10 cellular contexts compared by ENCODE assay signal in genomic region chr20:10578607-10579006, GRCh38.
A peak's percentile ranks its signal among the peaks of the same experiment; 100 is the strongest.
DNase-seq lines count a peak whose midpoint lies in the region; ATAC-seq lines count a peak whose summit lies in the region.
"Had no signal": no experiment of that assay in that cellular context is flagged by ENCODE, and none has a peak within 500 bp of the region (broad histone marks: within the 10 kb centered on the region; RNA-seq: fewer than 3 reads in every experiment).

No MANE protein-coding gene starts in this region.

- ATAC-seq in GM19452 (IDR thresholded peaks at IDR 0.05; ENCODE audit: unreplicated experiment): peak; percentile 77
- ATAC-seq in sciatic nerve: no peak
- ATAC-seq in HG02763 (IDR thresholded peaks at IDR 0.05; ENCODE audit: unreplicated experiment): no peak

- DNase-seq in A172 (ENCODE audit: low spot score) (peak; percentile 93), NCI-H2029 (lab: John Stamatoyannopoulos, UW) (peak; percentile 70), dermis blood vessel endothelial cell (peak; percentile 51), sciatic nerve (ENCODE audit: low spot score) (no peak), GF-D8 (lab: John Stamatoyannopoulos, UW) (no peak), inferior parietal cortex (ENCODE audit: extremely low spot score) (no peak)
- DNase-seq: BE2C, sigmoid colon had no signal

- intact Hi-C loops in sciatic nerve (cut with DNase I): no loop called here

Comparison
In these comparisons a context has a peak if more than half of its experiments do, and no peak if none do; other contexts are left out.
1. DNase-seq: peak in A172 (single experiment), NCI-H2029 (single experiment) and dermis blood vessel endothelial cell (single experiment); none in sciatic nerve (single experiment), GF-D8 (single experiment) and inferior parietal cortex (single experiment).